ENCODE assay signal across 18 cellular contexts in the genomic region with DNA sequence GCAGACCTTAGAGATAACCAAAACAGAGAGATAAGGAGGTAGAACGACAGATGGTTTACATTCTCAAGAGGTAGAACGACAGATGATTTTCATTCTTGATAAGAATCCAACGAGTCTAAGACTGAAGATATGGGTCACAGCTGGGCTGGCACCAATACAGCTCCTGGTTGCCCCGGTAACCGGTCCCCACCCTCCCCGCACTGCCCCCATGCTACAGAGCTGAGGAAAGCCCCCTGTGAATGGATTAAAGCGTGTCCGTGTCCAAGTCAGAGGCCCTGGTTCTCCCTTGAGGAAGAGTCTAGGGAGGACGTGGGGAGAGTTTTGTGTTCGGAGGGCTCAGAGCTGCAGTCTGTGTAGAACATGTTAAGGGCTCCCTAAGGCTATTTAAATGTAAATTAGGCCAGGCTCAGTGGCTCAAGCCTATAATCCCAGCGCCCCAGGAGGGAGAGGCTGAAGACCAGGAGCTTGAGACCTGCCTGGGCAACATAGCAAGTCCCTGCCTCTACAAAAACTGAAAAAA. TPM values are rescaled to one million over a fixed set of nuclear protein-coding genes. Genes with fewer than 3 reads are reported as not detected.
DNase-seq lines count a peak whose midpoint lies in the region; ATAC-seq, FAIRE-seq and TF ChIP-seq lines count a peak whose summit lies in the region.
"Had no signal": no experiment of that assay in that cellular context is flagged by ENCODE, and none has a peak within 500 bp of the region (broad histone marks: within the 10 kb centered on the region; RNA-seq: fewer than 3 reads in every experiment).

No MANE protein-coding gene starts in this region.

- H3K4me3 ChIP-seq in HUES64 (ENCODE audit: low read length): peak overlapping the region; percentile 21; the same call in 1 of the 2 replicates
- H3K4me3 ChIP-seq: gastrocnemius medialis had no signal

- H3K27ac ChIP-seq in HUES64 (ENCODE audit: low read depth, low read length): no peak overlapping the region; the same call in 1 of the 2 replicates
- H3K27ac ChIP-seq: gastrocnemius medialis had no signal

- no peaks in the 10 kb centered on the region for H3K9me3 ChIP-seq in HUES64 (ENCODE audit: insufficient read depth, low read depth, low read length)
- H3K9me3 ChIP-seq in T-helper 17 cell (ENCODE audit: control insufficient read depth, low read length, poor library complexity, severe bottlenecking): no peaks in the 10 kb centered on the region
- H3K9me3 ChIP-seq: gastrocnemius medialis had no signal

- no peaks in the 10 kb centered on the region for H3K27me3 Mint-ChIP-seq in WTC11 (ENCODE audit: low read depth)
- no peaks in the 10 kb centered on the region for H3K27me3 Mint-ChIP-seq in T-helper 17 cell
- H3K27me3 Mint-ChIP-seq: activated CD4-positive, alpha-beta memory T cell treated with anti-CD3 and anti-CD28 coated beads for 36 hours; naive B cell had no signal

- H3K4me3 Mint-ChIP-seq in WTC11 (peak overlapping the region; percentile 43), T-helper 17 cell (no peak overlapping the region)
- H3K4me3 Mint-ChIP-seq: activated CD4-positive, alpha-beta memory T cell treated with anti-CD3 and anti-CD28 coated beads for 36 hours; naive B cell had no signal

- H3K4me1 Mint-ChIP-seq in WTC11: peaks cover 38% of the 10 kb centered on the region
- peaks cover 8% of the 10 kb centered on the region for H3K4me1 Mint-ChIP-seq in T-helper 17 cell

- TF ChIP-seq CTCF in D721Med (IDR thresholded peaks at IDR 0.05; ENCODE audit: insufficient read depth, missing control alignments) (no peak), WTC11 (IDR thresholded peaks at IDR 0.05) (no peak)

- DNase-seq in D721Med (ENCODE audit: insufficient read length, low spot score): no peak
- DNase-seq in WTC11 (ENCODE audit: low spot score): peak; percentile 69
- DNase-seq in iPS-NIHi11 (ENCODE audit: low spot score): peak; percentile 53
- no peak for DNase-seq in urothelium cell line (ENCODE audit: low spot score)
- DNase-seq in T-helper 17 cell: no peak
- DNase-seq in UCSD-AML1 (lab: John Stamatoyannopoulos, UW; ENCODE audit: unreplicated experiment): no peak
- DNase-seq: activated CD4-positive, alpha-beta memory T cell treated with anti-CD3 and anti-CD28 coated beads for 36 hours; effector CD8-positive, alpha-beta T cell; gastrocnemius medialis; HCEC 1CT; left cardiac atrium; naive B cell; NCI-H345; T-helper 9 cell had no signal

- H3K9ac ChIP-seq in HUES64 (ENCODE audit: low read depth, low read length): no peak overlapping the region

- FAIRE-seq in D721Med (lab: Jason Lieb, UNC) (peak; percentile 44), urothelium cell line (lab: Jason Lieb, UNC) (no peak)
- FAIRE-seq: G401.6 had no signal

- POLR2A ChIA-PET in WTC11 (lab: Charles Lee): interaction anchor here (0.6 to 1.2 kb wide), 4 partner anchors 11 to 300 kb away, joined by 3 read pairs; no protein-coding TSS in a partner anchor

- 12% methylated on average over 11 of the region's 11 CpGs for WGBS in HUES64

- H3K27me3 ChIP-seq in HUES64 (ENCODE audit: insufficient read depth, low read length): no peaks in the 10 kb centered on the region
- H3K27me3 ChIP-seq: gastrocnemius medialis had no signal

- H3K27ac Mint-ChIP-seq in WTC11 (no peak overlapping the region), T-helper 17 cell (no peak overlapping the region)
- H3K27ac Mint-ChIP-seq: activated CD4-positive, alpha-beta memory T cell treated with anti-CD3 and anti-CD28 coated beads for 36 hours; activated T-helper 2 cell treated with anti-CD3 and anti-CD28 coated beads, Interferon-gamma antibody, Interleukin-2, Interleukin-4, amounts not matched to agents 10 μg/mL and 5 μg/mL and 100 μg/mL, durations not matched to agents 14 hours and 24 hours and 36 hours had no signal

- no peaks in the 10 kb centered on the region for H3K9me3 Mint-ChIP-seq in WTC11
- H3K9me3 Mint-ChIP-seq: activated CD4-positive, alpha-beta memory T cell treated with anti-CD3 and anti-CD28 coated beads for 36 hours; activated T-helper 2 cell treated with anti-CD3 and anti-CD28 coated beads, Interferon-gamma antibody, Interleukin-2, Interleukin-4, amounts not matched to agents 10 μg/mL and 5 μg/mL and 100 μg/mL, durations not matched to agents 14 hours and 24 hours and 36 hours; naive B cell had no signal

- CTCF ChIA-PET in WTC11 (lab: Charles Lee): interaction anchor here (0.6 to 2.1 kb wide), 9 partner anchors 10 to 663 kb away, joined by 3 to 32 read pairs (median 4); partner anchors contain the start of gene FRMD3

- peaks cover 18% of the 10 kb centered on the region; the same call in 1 of the 2 replicates for H3K4me1 ChIP-seq in HUES64 (ENCODE audit: insufficient read depth, low read length)
- H3K4me1 ChIP-seq: gastrocnemius medialis had no signal

- no peaks in the 10 kb centered on the region for H3K36me3 Mint-ChIP-seq in WTC11
- no peaks in the 10 kb centered on the region for H3K36me3 Mint-ChIP-seq in T-helper 17 cell (ENCODE audit: low read depth)

- peak; percentile 98 for ATAC-seq in WTC11
- no peak for ATAC-seq in GM19035 (IDR thresholded peaks at IDR 0.05; ENCODE audit: unreplicated experiment)
- ATAC-seq in T-helper 17 cell: no peak
- ATAC-seq: gastrocnemius medialis had no signal

- H3K36me3 ChIP-seq in HUES64 (ENCODE audit: insufficient read depth, low read length): no peaks in the 10 kb centered on the region

TF ChIP-seq in WTC11, 78 proteins besides CTCF, POLR2A, EP300 and RAD21 (continues in another document):
- TF ChIP-seq IRF2 (CRISPR knock-in tag; IDR thresholded peaks at IDR 0.05; ENCODE audit: borderline replicate concordance, low read depth) (no peak), CBFB (CRISPR knock-in tag; IDR thresholded peaks at IDR 0.05; ENCODE audit: low read depth) (no peak), ELF4 (CRISPR knock-in tag; IDR thresholded peaks at IDR 0.05; ENCODE audit: low read depth) (no peak), HMGXB4 (CRISPR knock-in tag; IDR thresholded peaks at IDR 0.05) (no peak), E2F1 (CRISPR knock-in tag; IDR thresholded peaks at IDR 0.05) (no peak), CREM (CRISPR knock-in tag; IDR thresholded peaks at IDR 0.05) (no peak), MXD4 (CRISPR knock-in tag; IDR thresholded peaks at IDR 0.05; ENCODE audit: borderline replicate concordance) (no peak), ZNF423 (CRISPR knock-in tag; IDR thresholded peaks at IDR 0.05) (peak; percentile 24; the same call in 1 of the 2 replicates)
- TF ChIP-seq, protein P1, sequence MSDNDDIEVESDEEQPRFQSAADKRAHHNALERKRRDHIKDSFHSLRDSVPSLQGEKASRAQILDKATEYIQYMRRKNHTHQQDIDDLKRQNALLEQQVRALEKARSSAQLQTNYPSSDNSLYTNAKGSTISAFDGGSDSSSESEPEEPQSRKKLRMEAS (CRISPR knock-in tag; IDR thresholded peaks at IDR 0.05): no peak
- TF ChIP-seq, protein P2, sequence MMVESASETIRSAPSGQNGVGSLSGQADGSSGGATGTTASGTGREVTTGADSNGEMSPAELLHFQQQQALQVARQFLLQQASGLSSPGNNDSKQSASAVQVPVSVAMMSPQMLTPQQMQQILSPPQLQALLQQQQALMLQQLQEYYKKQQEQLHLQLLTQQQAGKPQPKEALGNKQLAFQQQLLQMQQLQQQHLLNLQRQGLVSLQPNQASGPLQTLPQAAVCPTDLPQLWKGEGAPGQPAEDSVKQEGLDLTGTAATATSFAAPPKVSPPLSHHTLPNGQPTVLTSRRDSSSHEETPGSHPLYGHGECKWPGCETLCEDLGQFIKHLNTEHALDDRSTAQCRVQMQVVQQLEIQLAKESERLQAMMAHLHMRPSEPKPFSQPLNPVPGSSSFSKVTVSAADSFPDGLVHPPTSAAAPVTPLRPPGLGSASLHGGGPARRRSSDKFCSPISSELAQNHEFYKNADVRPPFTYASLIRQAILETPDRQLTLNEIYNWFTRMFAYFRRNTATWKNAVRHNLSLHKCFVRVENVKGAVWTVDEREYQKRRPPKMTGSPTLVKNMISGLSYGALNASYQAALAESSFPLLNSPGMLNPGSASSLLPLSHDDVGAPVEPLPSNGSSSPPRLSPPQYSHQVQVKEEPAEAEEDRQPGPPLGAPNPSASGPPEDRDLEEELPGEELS (CRISPR knock-in tag; IDR thresholded peaks at IDR 0.05): no peak
- TF ChIP-seq, protein P3, sequence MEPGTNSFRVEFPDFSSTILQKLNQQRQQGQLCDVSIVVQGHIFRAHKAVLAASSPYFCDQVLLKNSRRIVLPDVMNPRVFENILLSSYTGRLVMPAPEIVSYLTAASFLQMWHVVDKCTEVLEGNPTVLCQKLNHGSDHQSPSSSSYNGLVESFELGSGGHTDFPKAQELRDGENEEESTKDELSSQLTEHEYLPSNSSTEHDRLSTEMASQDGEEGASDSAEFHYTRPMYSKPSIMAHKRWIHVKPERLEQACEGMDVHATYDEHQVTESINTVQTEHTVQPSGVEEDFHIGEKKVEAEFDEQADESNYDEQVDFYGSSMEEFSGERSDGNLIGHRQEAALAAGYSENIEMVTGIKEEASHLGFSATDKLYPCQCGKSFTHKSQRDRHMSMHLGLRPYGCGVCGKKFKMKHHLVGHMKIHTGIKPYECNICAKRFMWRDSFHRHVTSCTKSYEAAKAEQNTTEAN (CRISPR knock-in tag; IDR thresholded peaks at IDR 0.05): no peak

RNA-seq across cellular contexts. Expression of gene IDNK, which starts 8.1 kb away (rescaled TPM):
- 1.1 TPM for polyA plus RNA-seq in HUES64 (2013, experiment 1 of 2)
- 1.6 TPM for polyA plus RNA-seq in HUES64 (2013, experiment 2 of 2)
- total RNA-seq in WTC11 (2021) (0.50 to 0.78 TPM (median 0.69 TPM) in 3 replicates), T-helper 17 cell (10 to 100 TPM in 1 of 2 donors, 1 to 10 TPM in 1; 5.0 to 10.3 TPM)

Comparison
In these comparisons a context has a peak if more than half of its experiments do, and no peak if none do; other contexts are left out.
1. DNase-seq: peak in WTC11 (single experiment) and iPS-NIHi11 (single experiment); none in D721Med (single experiment), urothelium cell line (single experiment), T-helper 17 cell (0 of 3) and UCSD-AML1 (single experiment).